20 cellular contexts compared by ENCODE assay signal in genomic region chrX:150871341-150871811, GRCh38. TPM values are rescaled to one million over a fixed set of nuclear protein-coding genes. Genes with fewer than 3 reads are reported as not detected.
DNase-seq lines count a peak whose midpoint lies in the region; ATAC-seq and TF ChIP-seq lines count a peak whose summit lies in the region.
"Had no signal": no experiment of that assay in that cellular context is flagged by ENCODE, and none has a peak within 500 bp of the region (broad histone marks: within the 10 kb centered on the region; RNA-seq: fewer than 3 reads in every experiment).

No MANE protein-coding gene starts in this region.

- peaks cover 17% of the 10 kb centered on the region for H3K36me3 Mint-ChIP-seq in activated T-helper 2 cell treated with anti-CD3 and anti-CD28 coated beads, Interferon-gamma antibody, Interleukin-2, Interleukin-4, amounts not matched to agents 10 μg/mL and 5 μg/mL and 100 μg/mL, durations not matched to agents 14 hours and 24 hours and 36 hours (ENCODE audit: low read depth)
- H3K36me3 Mint-ChIP-seq in nephron progenitor cell (ENCODE audit: low read depth): peaks cover 17% of the 10 kb centered on the region

- no peaks in the 10 kb centered on the region for H3K36me3 ChIP-seq in ACC112 (ENCODE audit: insufficient read depth, low read length)
- H3K36me3 ChIP-seq in BE2C: no peaks in the 10 kb centered on the region
- H3K36me3 ChIP-seq: neutrophil, SJCRH30 had no signal

- H3K4me3 Mint-ChIP-seq in activated T-helper 2 cell treated with anti-CD3 and anti-CD28 coated beads, Interferon-gamma antibody, Interleukin-2, Interleukin-4, amounts not matched to agents 10 μg/mL and 5 μg/mL and 100 μg/mL, durations not matched to agents 14 hours and 24 hours and 36 hours (ENCODE audit: low read depth): no peak overlapping the region
- H3K4me3 Mint-ChIP-seq in nephron progenitor cell: no peak overlapping the region
- H3K4me3 Mint-ChIP-seq: activated B cell treated with CpG ODN at 0.5 μM for 24 hours; activated CD8-positive, alpha-beta T cell treated with anti-CD3 and anti-CD28 coated beads, Interleukin-2, amount 10 ng/mL, durations not matched to agents 7 days and 5 days had no signal

- H2AFZ ChIP-seq in ACC112 (ENCODE audit: low read length, unreplicated experiment): no peak overlapping the region

- H3K27ac Mint-ChIP-seq in activated T-helper 2 cell treated with anti-CD3 and anti-CD28 coated beads, Interferon-gamma antibody, Interleukin-2, Interleukin-4, amounts not matched to agents 10 μg/mL and 5 μg/mL and 100 μg/mL, durations not matched to agents 14 hours and 24 hours and 36 hours: peak overlapping the region; percentile 4
- H3K27ac Mint-ChIP-seq in nephron progenitor cell: peak overlapping the region; percentile 6
- H3K27ac Mint-ChIP-seq: activated B cell treated with CpG ODN at 0.5 μM for 24 hours; activated CD8-positive, alpha-beta T cell treated with anti-CD3 and anti-CD28 coated beads, Interleukin-2, amount 10 ng/mL, durations not matched to agents 7 days and 5 days had no signal

- H3K4me3 ChIP-seq in ACC112 (ENCODE audit: low read depth, low read length): no peak overlapping the region
- no peak overlapping the region for H3K4me3 ChIP-seq in BE2C (ENCODE audit: low read depth, low read length)
- H3K4me3 ChIP-seq: SJCRH30 had no signal

- 0 out of 2 replicates have a peak overlapping the region, but pooled peaks have one; percentile 16 for H3K27ac ChIP-seq in ACC112 (ENCODE audit: low read depth, low read length)
- H3K27ac ChIP-seq: neutrophil, SJCRH30 had no signal

- H3K4me1 ChIP-seq in ACC112 (ENCODE audit: control insufficient read depth, insufficient read depth, low read length, unreplicated experiment) (peaks cover 17% of the 10 kb centered on the region), BE2C (no peaks in the 10 kb centered on the region)

- H3K9me3 Mint-ChIP-seq in activated T-helper 2 cell treated with anti-CD3 and anti-CD28 coated beads, Interferon-gamma antibody, Interleukin-2, Interleukin-4, amounts not matched to agents 10 μg/mL and 5 μg/mL and 100 μg/mL, durations not matched to agents 14 hours and 24 hours and 36 hours: peaks cover 22% of the 10 kb centered on the region
- peaks cover 56% of the 10 kb centered on the region for H3K9me3 Mint-ChIP-seq in nephron progenitor cell
- H3K9me3 Mint-ChIP-seq: activated B cell treated with CpG ODN at 0.5 μM for 24 hours had no signal

- peaks cover 31% of the 10 kb centered on the region for H3K4me1 Mint-ChIP-seq in activated T-helper 2 cell treated with anti-CD3 and anti-CD28 coated beads, Interferon-gamma antibody, Interleukin-2, Interleukin-4, amounts not matched to agents 10 μg/mL and 5 μg/mL and 100 μg/mL, durations not matched to agents 14 hours and 24 hours and 36 hours (ENCODE audit: low read depth)
- H3K4me1 Mint-ChIP-seq in nephron progenitor cell: peaks cover 22% of the 10 kb centered on the region

- no peaks in the 10 kb centered on the region for H3K27me3 Mint-ChIP-seq in activated T-helper 2 cell treated with anti-CD3 and anti-CD28 coated beads, Interferon-gamma antibody, Interleukin-2, Interleukin-4, amounts not matched to agents 10 μg/mL and 5 μg/mL and 100 μg/mL, durations not matched to agents 14 hours and 24 hours and 36 hours (ENCODE audit: low read depth)
- H3K27me3 Mint-ChIP-seq in nephron progenitor cell (ENCODE audit: low read depth, poor library complexity): no peaks in the 10 kb centered on the region
- H3K27me3 Mint-ChIP-seq: activated B cell treated with CpG ODN at 0.5 μM for 24 hours had no signal

- no peak for TF ChIP-seq CTCF in nephron progenitor cell (IDR thresholded peaks at IDR 0.05)
- no peak for TF ChIP-seq CTCF in BE2C (IDR thresholded peaks at IDR 0.05; ENCODE audit: low read depth, low read length)

- no peaks in the 10 kb centered on the region for H3K27me3 ChIP-seq in ACC112 (ENCODE audit: insufficient read depth, low read length)
- H3K27me3 ChIP-seq in BE2C: no peaks in the 10 kb centered on the region
- H3K27me3 ChIP-seq: neutrophil, SJCRH30 had no signal

- no peak for DNase-seq in activated T-helper 2 cell treated with anti-CD3 and anti-CD28 coated beads, Interferon-gamma antibody, Interleukin-2, Interleukin-4, amounts not matched to agents 10 μg/mL and 5 μg/mL and 100 μg/mL, durations not matched to agents 14 hours and 24 hours and 36 hours (ENCODE audit: low spot score)
- no peak for DNase-seq in nephron progenitor cell
- DNase-seq in NCI-H510A treated with DMSO at 0.1 percent for 48 hours (lab: John Stamatoyannopoulos, UW): no peak
- no peak for DNase-seq in BE2C
- DNase-seq: activated B cell treated with CpG ODN at 0.5 μM for 24 hours; activated CD8-positive, alpha-beta T cell treated with anti-CD3 and anti-CD28 coated beads, Interleukin-2, amount 10 ng/mL, durations not matched to agents 7 days and 5 days; AML-193; EL; H9; left cardiac atrium; midbrain; NCI-H146; NCI-H748 treated with DMSO at 0.1 percent for 48 hours; stimulated activated CD4-positive, alpha-beta T cell treated with anti-CD3 and anti-CD28 coated beads, Interleukin-15, amount 100 ng/mL, for 24 hours; T-helper 2 cell had no signal

- ATAC-seq in GM18907 (IDR thresholded peaks at IDR 0.05; ENCODE audit: unreplicated experiment): peak; percentile 2
- ATAC-seq in GM18520 (IDR thresholded peaks at IDR 0.05; ENCODE audit: unreplicated experiment): no peak
- ATAC-seq: activated CD8-positive, alpha-beta T cell treated with anti-CD3 and anti-CD28 coated beads, Interleukin-2, amount 10 ng/mL, durations not matched to agents 7 days and 5 days; left cardiac atrium had no signal

- no peaks in the 10 kb centered on the region for H3K9me3 ChIP-seq in BE2C
- H3K9me3 ChIP-seq: neutrophil, SJCRH30 had no signal

- H3K79me2 ChIP-seq in ACC112 (ENCODE audit: control insufficient read depth, insufficient read depth, low read length, unreplicated experiment): no peaks in the 10 kb centered on the region

- intact Hi-C loops in activated T-helper 2 cell treated with anti-CD3 and anti-CD28 coated beads, Interferon-gamma antibody, Interleukin-2, Interleukin-4, amounts not matched to agents 10 μg/mL and 5 μg/mL and 100 μg/mL, durations not matched to agents 14 hours and 24 hours and 36 hours (cut with micrococcal nuclease): loop anchor here (10.0 kb wide), 1 partner anchor 57 kb away; no protein-coding TSS in a partner anchor

RNA-seq across cellular contexts. Expression of gene CD99L2, which starts 27.1 kb away (rescaled TPM):
- 9.8 and 12.0 TPM in 2 replicates for total RNA-seq in activated T-helper 2 cell treated with anti-CD3 and anti-CD28 coated beads, Interferon-gamma antibody, Interleukin-2, Interleukin-4, amounts not matched to agents 10 μg/mL and 5 μg/mL and 100 μg/mL, durations not matched to agents 14 hours and 24 hours and 36 hours
- polyA plus RNA-seq in BE2C (2012; ENCODE audit: insufficient read depth, insufficient read length, low read depth): 24.7 TPM
